12 cellular contexts compared by ENCODE assay signal in genomic region chr17:36525888-36526287, GRCh38.
"Had no signal": no experiment of that assay in that cellular context is flagged by ENCODE, and none has a peak within 500 bp of the region (broad histone marks: within the 10 kb centered on the region; RNA-seq: fewer than 3 reads in every experiment).

No MANE protein-coding gene starts in this region.

- H3K4me3 Mint-ChIP-seq: dendritic cell treated with granulocyte-macrophage colony-stimulating factor and Interleukin-4, amounts not matched to agents 40 ng/mL and 50 ng/mL, for 4 days; effector memory CD8-positive, alpha-beta T cell; mesothelial cell of epicardium; T-helper 2 cell treated with Interferon-gamma antibody and Interleukin-4, amounts not matched to agents 5 μg/mL and 100 μg/mL, for 36 hours had no signal

- DNase-seq: activated CD4-positive, alpha-beta T cell treated with anti-CD3 and anti-CD28 coated beads for 4 hours; activated gamma-delta T cell; cerebellar nuclear complex; effector memory CD8-positive, alpha-beta T cell; erythroblast; hippocampal formation; retina; SW 1271; tibial artery had no signal

- ATAC-seq: effector memory CD8-positive, alpha-beta T cell had no signal

- H3K9me3 Mint-ChIP-seq: dendritic cell treated with granulocyte-macrophage colony-stimulating factor and Interleukin-4, amounts not matched to agents 40 ng/mL and 50 ng/mL, for 4 days; effector memory CD8-positive, alpha-beta T cell; mesothelial cell of epicardium; T-helper 2 cell treated with Interferon-gamma antibody and Interleukin-4, amounts not matched to agents 5 μg/mL and 100 μg/mL, for 36 hours had no signal

- H3K27me3 Mint-ChIP-seq: dendritic cell treated with granulocyte-macrophage colony-stimulating factor and Interleukin-4, amounts not matched to agents 40 ng/mL and 50 ng/mL, for 4 days; effector memory CD8-positive, alpha-beta T cell had no signal

- H3K27ac Mint-ChIP-seq: dendritic cell treated with granulocyte-macrophage colony-stimulating factor and Interleukin-4, amounts not matched to agents 40 ng/mL and 50 ng/mL, for 4 days; mesothelial cell of epicardium; T-helper 2 cell treated with Interferon-gamma antibody and Interleukin-4, amounts not matched to agents 5 μg/mL and 100 μg/mL, for 36 hours had no signal

- H3K4me1 Mint-ChIP-seq: mesothelial cell of epicardium had no signal
